27 cellular contexts compared by ENCODE assay signal in the genomic region with DNA sequence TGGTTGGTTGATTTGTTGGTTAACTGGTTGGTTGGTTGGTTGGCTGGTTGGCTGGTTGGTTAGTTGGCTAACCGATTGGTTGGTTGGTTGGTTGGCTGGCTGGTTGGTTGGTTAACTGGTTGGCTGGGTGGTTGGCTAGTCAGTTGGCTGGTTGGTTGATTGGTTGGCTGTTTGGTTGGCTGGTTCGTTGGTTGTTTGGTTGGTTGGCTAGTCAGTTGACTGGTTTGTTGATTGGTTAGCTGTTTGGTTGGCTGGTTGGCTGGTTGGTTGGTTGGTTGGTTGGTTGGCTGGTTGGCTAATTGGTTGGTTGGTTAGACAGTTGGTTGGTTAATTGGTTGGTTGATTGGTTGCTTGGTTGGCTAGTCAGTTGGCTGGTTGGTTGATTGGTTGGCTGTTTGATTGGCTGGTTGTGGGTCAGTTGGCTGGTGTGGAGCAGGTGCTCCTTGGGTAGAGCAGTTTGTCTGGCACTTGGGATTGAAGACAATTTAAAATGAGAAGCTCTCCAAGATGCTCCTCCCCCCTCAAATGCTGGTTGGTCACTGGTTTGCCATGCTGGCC. TPM values are rescaled to one million over a fixed set of nuclear protein-coding genes. Genes with fewer than 3 reads are reported as not detected.
DNase-seq lines count a peak whose midpoint lies in the region; ATAC-seq, FAIRE-seq and TF ChIP-seq lines count a peak whose summit lies in the region.
"Had no signal": no experiment of that assay in that cellular context is flagged by ENCODE, and none has a peak within 500 bp of the region (broad histone marks: within the 10 kb centered on the region; RNA-seq: fewer than 3 reads in every experiment).

No MANE protein-coding gene starts in this region.

- H3K23ac ChIP-seq in neuronal stem cell (ENCODE audit: low read depth, low read length, poor library complexity) = peak overlapping the region; percentile 20

- H4K20me1 ChIP-seq in K562 (replicated peaks; ENCODE audit: control insufficient read depth, insufficient read depth, low read length) = no peaks in the 10 kb centered on the region
- H4K20me1 ChIP-seq: BLaER1 treated with 17β-estradiol and CSF1 and Interleukin-3, amounts not matched to agents 10 nM and 100 nM had no signal

- POLR2A ChIA-PET in K562 (lab: Yijun Ruan, JAX) = no interaction called here

- no peak overlapping the region for H3K4me3 Mint-ChIP-seq in activated T-cell treated with anti-CD3 and anti-CD28 coated beads, Interleukin-2, amount 50 U/mL, for 72 hours
- H3K4me3 Mint-ChIP-seq: CD14-positive monocyte; CD4-positive, alpha-beta T cell; CD8-positive, alpha-beta memory T cell; H9; HFFc6 had no signal

- H3K27ac Mint-ChIP-seq in activated T-cell treated with anti-CD3 and anti-CD28 coated beads, Interleukin-2, amount 50 U/mL, for 72 hours = no peak overlapping the region
- H3K27ac Mint-ChIP-seq: CD4-positive, alpha-beta T cell; CD8-positive, alpha-beta memory T cell; H9; HFFc6 had no signal

- no peak overlapping the region for H2BK5ac ChIP-seq in neuronal stem cell (ENCODE audit: low read length)

- intact Hi-C loops in Right ventricle myocardium superior (cut with DNase I) (no loop called here), K562 (cut with micrococcal nuclease) (no loop called here)

- H3K36me3 Mint-ChIP-seq in activated T-cell treated with anti-CD3 and anti-CD28 coated beads, Interleukin-2, amount 50 U/mL, for 72 hours (ENCODE audit: insufficient read depth in 2 of 2) = peaks cover 3 to 4% of the 10 kb centered on the region in 2 donors
- H3K36me3 Mint-ChIP-seq: CD14-positive monocyte had no signal

- no peak overlapping the region for H4K91ac ChIP-seq in neuronal stem cell (ENCODE audit: low read depth, low read length, poor library complexity)

- ATAC-seq in Right ventricle myocardium superior (ENCODE audit: poor library complexity) = no peak
- ATAC-seq in K562 = no peak
- ATAC-seq in GM18868 (IDR thresholded peaks at IDR 0.05; ENCODE audit: unreplicated experiment) = no peak
- no peak for ATAC-seq in activated T-cell treated with anti-CD3 and anti-CD28 coated beads, Interleukin-2, amount 50 U/mL, for 72 hours (replicated peaks in 1 of 2)
- ATAC-seq: A549, HCT116 had no signal

- H2BK15ac ChIP-seq in neuronal stem cell (ENCODE audit: low read length) = no peak overlapping the region

- no peaks in the 10 kb centered on the region for H3K79me2 ChIP-seq in K562 (ENCODE audit: control insufficient read depth, insufficient read depth, low read length)

- H3K36me3 ChIP-seq in right atrium auricular region = no peaks in the 10 kb centered on the region
- no peaks in the 10 kb centered on the region for H3K36me3 ChIP-seq in K562 (ENCODE audit: control insufficient read depth, insufficient read depth, low read length)
- H3K36me3 ChIP-seq in neuronal stem cell (replicated peaks in 1 of 2; ENCODE audit: control insufficient read depth in 2 of 2, insufficient read depth in 2 of 2, low read length in 2 of 2) = no peaks in the 10 kb centered on the region
- H3K36me3 ChIP-seq: BE2C; BLaER1 treated with 17β-estradiol and CSF1 and Interleukin-3, amounts not matched to agents 10 nM and 100 nM had no signal

- no peak overlapping the region for H3K27ac ChIP-seq in right atrium auricular region
- H3K27ac ChIP-seq in K562 (ENCODE audit: extremely low read depth, low read depth, low read length) = no peak overlapping the region
- no peak overlapping the region for H3K27ac ChIP-seq in neuronal stem cell (replicated peaks; ENCODE audit: low read length)
- H3K27ac ChIP-seq: A549; BLaER1 treated with 17β-estradiol and CSF1 and Interleukin-3, amounts not matched to agents 10 nM and 100 nM; GM23248 had no signal

- TF ChIP-seq CTCF in right atrium auricular region (IDR thresholded peaks at IDR 0.05) (no peak), K562 (IDR thresholded peaks at IDR 0.05 in 2 of 3, conservative IDR thresholded peaks at IDR 0.05 in 1 of 3; ENCODE audit: insufficient read depth in 2 of 3, low read depth in 1 of 3, low read length in 3 of 3) (no peak)

- no peaks in the 10 kb centered on the region for H3K27me3 ChIP-seq in right atrium auricular region
- H3K27me3 ChIP-seq in K562 (ENCODE audit: control insufficient read depth in 2 of 2, insufficient read depth in 2 of 2, low read length in 2 of 2) = peaks cover 40 to 52% of the 10 kb centered on the region in 2 experiments
- peaks cover 0 to 20% (median 0%) of the 10 kb centered on the region in 3 experiments for H3K27me3 ChIP-seq in neuronal stem cell (ENCODE audit: control insufficient read depth in 3 of 3, insufficient read depth in 3 of 3, low read depth in 1 of 3, low read length in 3 of 3)

- peaks cover 4% of the 10 kb centered on the region in 2 donors for H3K9me3 Mint-ChIP-seq in activated T-cell treated with anti-CD3 and anti-CD28 coated beads, Interleukin-2, amount 50 U/mL, for 72 hours
- H3K9me3 Mint-ChIP-seq: CD4-positive, alpha-beta T cell; CD8-positive, alpha-beta memory T cell; H9 had no signal

- CTCF ChIA-PET in K562 (lab: Yijun Ruan, JAX; ENCODE audit: low intra/inter-chr PET ratio) = no interaction called here

- H3K4me2 ChIP-seq in K562 (ENCODE audit: insufficient read depth, low read length) (no peak overlapping the region), neuronal stem cell (ENCODE audit: insufficient read depth, low read length, poor library complexity, severe bottlenecking) (no peak overlapping the region)
- H3K4me2 ChIP-seq: A549; BLaER1 treated with 17β-estradiol and CSF1 and Interleukin-3, amounts not matched to agents 10 nM and 100 nM had no signal

- TF ChIP-seq POLR2A in K562 (conservative IDR thresholded peaks at IDR 0.05) = no peak

- H3K9ac ChIP-seq in K562 (ENCODE audit: insufficient read depth in 1 of 2, low read depth in 2 of 2, low read length in 2 of 2) (no peak overlapping the region), neuronal stem cell (ENCODE audit: low read depth, low read length, poor library complexity) (no peak overlapping the region)
- H3K9ac ChIP-seq: BLaER1 treated with 17β-estradiol and CSF1 and Interleukin-3, amounts not matched to agents 10 nM and 100 nM; GM23248 had no signal

- H3K9me1 ChIP-seq in K562 (ENCODE audit: control insufficient read depth, insufficient read depth, low read length) = no peaks in the 10 kb centered on the region

- H3K4me3 ChIP-seq in right atrium auricular region (no peak overlapping the region), K562 (no peak overlapping the region), neuronal stem cell (ENCODE audit: low read length in 2 of 2) (no peak overlapping the region)
- H3K4me3 ChIP-seq: A549; BLaER1 treated with 17β-estradiol and CSF1 and Interleukin-3, amounts not matched to agents 10 nM and 100 nM; GM23248 had no signal

- FAIRE-seq in K562 (lab: Jason Lieb, UNC) = no peak
- FAIRE-seq: A549, D721Med, GM19239 had no signal

- no peak overlapping the region for H3K4ac ChIP-seq in neuronal stem cell (ENCODE audit: low read length)

- no peak overlapping the region for H2BK120ac ChIP-seq in neuronal stem cell (ENCODE audit: low read depth, low read length)

- H3K9me3 ChIP-seq in right atrium auricular region (no peaks in the 10 kb centered on the region), K562 (replicated peaks; ENCODE audit: control insufficient read depth, insufficient read depth, low read depth, low read length) (no peaks in the 10 kb centered on the region), neuronal stem cell (replicated peaks in 1 of 2; ENCODE audit: control insufficient read depth in 2 of 2, insufficient read depth in 1 of 2, low read depth in 1 of 2, low read length in 2 of 2) (no peaks in the 10 kb centered on the region)
- H3K9me3 ChIP-seq: A549, BE2C had no signal

- no peak overlapping the region for H3K14ac ChIP-seq in neuronal stem cell (ENCODE audit: low read length)

- in situ Hi-C loops in K562 (cut with MboI) = no loop called here

- DNase-seq in right atrium auricular region (ENCODE audit: low spot score) (peak; percentile 28), Right ventricle myocardium superior (no peak), K562 (ENCODE audit: extremely low read depth in 1 of 4, low spot score in 3 of 4) (no peak), neuronal stem cell (ENCODE audit: low spot score) (no peak), HT-29 (ENCODE audit: low spot score) (no peak)
- DNase-seq in activated T-cell treated with anti-CD3 and anti-CD28 coated beads, Interleukin-2, amount 50 U/mL, for 72 hours = no peak
- DNase-seq: 8988T; ACHN; AML-193; BE2C; CD4-positive, alpha-beta T cell; CD8-positive, alpha-beta memory T cell; DMS 273 treated with DMSO at 0.1 percent for 48 hours; DMS79; EL; GDM1; GM23248; H9; HFFc6 had no signal

- TF ChIP-seq RAD21 in K562 (CRISPR knock-in tag; conservative IDR thresholded peaks at IDR 0.05 in 1 of 2, IDR thresholded peaks at IDR 0.05 in 1 of 2) = no peak

- no peak overlapping the region for H2BK12ac ChIP-seq in neuronal stem cell (ENCODE audit: low read length)

- H3K79me1 ChIP-seq in neuronal stem cell (ENCODE audit: low read depth, low read length) = no peaks in the 10 kb centered on the region

- H3K27me3 Mint-ChIP-seq in activated T-cell treated with anti-CD3 and anti-CD28 coated beads, Interleukin-2, amount 50 U/mL, for 72 hours (ENCODE audit: low read depth) = peaks cover 11% of the 10 kb centered on the region

- no peak overlapping the region for H2AK5ac ChIP-seq in neuronal stem cell (ENCODE audit: low read depth, low read length)

- BruUV-seq in K562 (replicated peaks; lab: Mats Ljungman, UMichigan) = no TSS peak

- no peaks in the 10 kb centered on the region for H3K4me1 Mint-ChIP-seq in activated T-cell treated with anti-CD3 and anti-CD28 coated beads, Interleukin-2, amount 50 U/mL, for 72 hours (ENCODE audit: low read depth)
- H3K4me1 Mint-ChIP-seq: CD8-positive, alpha-beta memory T cell had no signal

- TF ChIP-seq EP300 in K562 (IDR thresholded peaks at IDR 0.05; ENCODE audit: low read length) = no peak

- H3K18ac ChIP-seq in neuronal stem cell (ENCODE audit: low read length) = no peak overlapping the region

- no peaks in the 10 kb centered on the region for H3K4me1 ChIP-seq in right atrium auricular region
- peaks cover 0 to 11% of the 10 kb centered on the region in 2 experiments; a peak in 3 of 5 replicates for H3K4me1 ChIP-seq in K562 (replicated peaks in 1 of 2; ENCODE audit: control insufficient read depth in 2 of 2, insufficient read depth in 2 of 2, low read length in 2 of 2)
- no peaks in the 10 kb centered on the region for H3K4me1 ChIP-seq in neuronal stem cell (ENCODE audit: control insufficient read depth in 2 of 2, insufficient read depth in 1 of 2, low read depth in 1 of 2, low read length in 2 of 2)
- H3K4me1 ChIP-seq: A549, BE2C had no signal

- no peak overlapping the region for H4K8ac ChIP-seq in neuronal stem cell (ENCODE audit: low read depth, low read length)

- 0% methylated on average over 2 of the region's 2 CpGs for WGBS in K562 (ENCODE audit: insufficient coverage, low coverage, missing lambda C conversion rate)
- no CpG with 5 or more reads among the region's 2 CpGs for WGBS in neuronal stem cell (ENCODE audit: extremely low coverage in 2 of 2, insufficient read length in 2 of 2, insufficient replicate concordance in 1 of 2), 2 donors

- no peak overlapping the region for H2AFZ ChIP-seq in K562 (ENCODE audit: low read depth, low read length)
- H2AFZ ChIP-seq in neuronal stem cell (ENCODE audit: low read length) = no peak overlapping the region
- H2AFZ ChIP-seq: GM23248 had no signal

RNA-seq across cellular contexts. Expression of gene RSPH1, which starts 6.9 kb away (rescaled TPM):
- total RNA-seq in right atrium auricular region (not detected), Right ventricle myocardium superior (not detected), K562 (2014; rRNA removed) (not detected in 2 replicates), K562 (2014; rRNA removed; fragmentation: Illumina TruSeq; extraction: Trizol) (not detected in 2 replicates), K562 (2015; rRNA removed; fragmentation: Illumina TruSeq; extraction: Trizol) (not detected in 2 replicates), K562 (2021) (not detected in 2 replicates)
- 0.16 TPM in 1 of 2 replicates, not detected in the other for total RNA-seq in K562 (2011; cell fraction: chromatin; rRNA removed; ENCODE audit: low replicate concordance)
- not detected in 2 replicates for total RNA-seq in K562 (2011; cell fraction: nucleolus; rRNA removed)
- 0.15 TPM in 1 of 2 replicates, not detected in the other for total RNA-seq in K562 (2011; cell fraction: nucleoplasm; rRNA removed)
- polyA plus RNA-seq in K562 (2011; rRNA removed) (0.17 TPM in 1 of 2 replicates, not detected in the other), K562 (2014; fragmentation: Illumina TruSeq; extraction: Trizol) (not detected in 2 replicates), K562 (2014; fragmentation: Nextera tagmentation; extraction: Ambion mirVana) (not detected), K562 (2014; rRNA removed) (not detected in 2 replicates)
- 0.01 TPM in 1 of 2 replicates, not detected in the other for polyA plus RNA-seq in K562 (2011; cell fraction: cytosol; rRNA removed)
- 0.07 TPM in 1 of 2 replicates, not detected in the other for polyA plus RNA-seq in K562 (2011; cell fraction: nucleus; rRNA removed)
- 0.18 TPM in 1 of 2 replicates, not detected in the other for polyA plus RNA-seq in K562 (2012)
- polyA minus RNA-seq in K562 (2011; rRNA and poly(A)+ RNA removed) = 0.07 TPM in 1 of 2 replicates, not detected in the other
- not detected in 2 replicates for polyA minus RNA-seq in K562 (2011; cell fraction: cytosol; rRNA and poly(A)+ RNA removed)
- polyA minus RNA-seq in K562 (2011; cell fraction: nucleus; rRNA and poly(A)+ RNA removed) = not detected in 2 replicates
- polyA plus RNA-seq in neuronal stem cell (2013, experiment 1 of 2) = 0.82 TPM
- 0.89 TPM for polyA plus RNA-seq in neuronal stem cell (2013, experiment 2 of 2)
- total RNA-seq in HT-29 (2014; rRNA removed; shearing (Covaris generic)) = 1.9 and 2.7 TPM in 2 replicates
- under 1 TPM; 0.19 to 0.36 TPM for total RNA-seq in activated T-cell treated with anti-CD3 and anti-CD28 coated beads, Interleukin-2, amount 50 U/mL, for 72 hours
- total RNA-seq: CD8-positive, alpha-beta memory T cell; H4; HFFc6 had no signal
- polyA plus RNA-seq: CD14-positive monocyte; CD8-positive, alpha-beta memory T cell; GM23248 had no signal

RNA-seq across cellular contexts. Expression of gene SLC37A1, which starts 24.6 kb away (rescaled TPM):
- 1 to 10 TPM; 2.0 to 5.0 TPM for total RNA-seq in right atrium auricular region
- total RNA-seq in Right ventricle myocardium superior = 3.8 TPM
- total RNA-seq in K562 (2011; cell fraction: chromatin; rRNA removed; ENCODE audit: low replicate concordance) = 4.6 and 9.1 TPM in 2 replicates
- total RNA-seq in K562 (2011; cell fraction: nucleolus; rRNA removed) = 5.5 and 5.9 TPM in 2 replicates
- 5.6 and 6.5 TPM in 2 replicates for total RNA-seq in K562 (2011; cell fraction: nucleoplasm; rRNA removed)
- 0.33 and 1.4 TPM in 2 replicates for total RNA-seq in K562 (2014; rRNA removed)
- total RNA-seq in K562 (2014; rRNA removed; fragmentation: Illumina TruSeq; extraction: Trizol) = 0.10 and 0.15 TPM in 2 replicates
- 0.40 and 0.79 TPM in 2 replicates for total RNA-seq in K562 (2015; rRNA removed; fragmentation: Illumina TruSeq; extraction: Trizol)
- 0.40 and 0.60 TPM in 2 replicates for total RNA-seq in K562 (2021)
- polyA plus RNA-seq in K562 (2011; rRNA removed) = 3.4 and 4.5 TPM in 2 replicates
- polyA plus RNA-seq in K562 (2011; cell fraction: cytosol; rRNA removed) = 2.8 and 3.2 TPM in 2 replicates
- 10.8 and 11.2 TPM in 2 replicates for polyA plus RNA-seq in K562 (2011; cell fraction: nucleus; rRNA removed)
- polyA plus RNA-seq in K562 (2012) = 0.43 and 1.8 TPM in 2 replicates
- polyA plus RNA-seq in K562 (2014; fragmentation: Illumina TruSeq; extraction: Trizol) = 0.45 and 0.65 TPM in 2 replicates
- polyA plus RNA-seq in K562 (2014; fragmentation: Nextera tagmentation; extraction: Ambion mirVana) = under 1 TPM; 0.06 to 0.20 TPM
- polyA plus RNA-seq in K562 (2014; rRNA removed) = 0.09 and 0.24 TPM in 2 replicates
- 3.8 and 6.7 TPM in 2 replicates for polyA minus RNA-seq in K562 (2011; rRNA and poly(A)+ RNA removed)
- 2.5 and 2.6 TPM in 2 replicates for polyA minus RNA-seq in K562 (2011; cell fraction: cytosol; rRNA and poly(A)+ RNA removed)
- 8.3 and 11.8 TPM in 2 replicates for polyA minus RNA-seq in K562 (2011; cell fraction: nucleus; rRNA and poly(A)+ RNA removed)
- polyA plus RNA-seq in neuronal stem cell (2013, experiment 1 of 2) = 9.1 TPM
- 8.5 TPM for polyA plus RNA-seq in neuronal stem cell (2013, experiment 2 of 2)
- total RNA-seq in HT-29 (2014; rRNA removed; shearing (Covaris generic)) = 96.0 and 102 TPM in 2 replicates
- total RNA-seq in activated T-cell treated with anti-CD3 and anti-CD28 coated beads, Interleukin-2, amount 50 U/mL, for 72 hours = 10 to 100 TPM; 27.5 to 37.6 TPM
- total RNA-seq: GM23248, HFFc6 had no signal
- polyA plus RNA-seq: GM23248 had no signal
